ENCODE assay signal across 18 cellular contexts in the genomic region with DNA sequence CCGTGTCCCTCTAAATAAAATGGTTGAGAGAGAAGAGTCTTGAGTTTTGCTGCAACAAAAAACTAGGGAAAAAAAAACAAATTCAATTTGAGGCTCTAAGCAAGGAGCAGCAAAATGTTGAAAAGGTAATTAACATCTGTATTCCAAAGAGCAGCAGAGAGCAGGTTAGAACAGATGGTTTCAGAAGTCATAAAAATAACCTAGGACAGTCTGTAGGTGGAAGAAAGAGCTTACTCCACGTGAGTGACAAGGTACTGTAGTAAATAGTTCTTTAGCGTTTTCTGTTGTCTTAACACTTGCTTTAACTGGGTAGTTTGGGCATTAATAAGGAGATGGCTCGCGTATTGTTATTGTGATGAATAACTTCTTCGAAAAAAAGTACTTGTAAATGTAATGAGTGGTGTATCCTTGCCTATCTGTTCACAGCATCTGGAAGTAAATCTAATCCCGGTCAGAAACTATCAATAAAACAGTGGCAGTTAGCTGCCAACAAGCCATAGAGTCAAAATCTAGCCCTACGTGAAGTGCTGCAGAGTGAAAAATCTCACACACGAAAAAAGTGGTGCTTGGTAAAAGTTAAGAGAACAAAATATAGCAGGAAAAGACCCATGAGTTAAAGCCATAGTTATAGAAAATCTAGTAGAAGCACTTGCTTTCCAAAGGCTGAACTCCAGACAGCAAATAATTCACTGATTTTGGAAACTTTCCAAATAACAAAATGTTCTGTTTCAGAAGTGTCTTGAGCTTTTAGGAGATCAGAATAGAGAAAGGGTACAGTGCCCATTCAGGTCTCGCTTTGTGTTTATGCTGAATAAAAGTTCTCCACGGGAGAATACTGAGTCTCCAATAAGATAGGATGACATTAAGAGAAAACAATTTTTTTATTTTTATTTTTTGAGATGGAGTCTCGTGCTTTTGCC. TPM values are rescaled to one million over a fixed set of nuclear protein-coding genes. Genes with fewer than 3 reads are reported as not detected.
DNase-seq lines count a peak whose midpoint lies in the region; ATAC-seq and TF ChIP-seq lines count a peak whose summit lies in the region.
"Had no signal": no experiment of that assay in that cellular context is flagged by ENCODE, and none has a peak within 500 bp of the region (broad histone marks: within the 10 kb centered on the region; RNA-seq: fewer than 3 reads in every experiment).

No MANE protein-coding gene starts in this region.

- TF ChIP-seq EP300 in gastroesophageal sphincter (IDR thresholded peaks at IDR 0.05), result no peak

- ATAC-seq in gastroesophageal sphincter (no peak), aorta (ENCODE audit: low FRiP score) (no peak)
- ATAC-seq in effector memory CD8-positive, alpha-beta T cell (replicated peaks), result no peak
- ATAC-seq: right lobe of liver, T-helper 17 cell had no signal

- no peaks in the 10 kb centered on the region for H3K36me3 Mint-ChIP-seq in effector memory CD8-positive, alpha-beta T cell (ENCODE audit: insufficient read depth)

- TF ChIP-seq CTCF in HEK293 (tag by site-specific recombination; IDR thresholded peaks at IDR 0.05) (no peak), gastroesophageal sphincter (IDR thresholded peaks at IDR 0.05) (no peak)

- H3K27me3 Mint-ChIP-seq in effector memory CD8-positive, alpha-beta T cell, result peaks cover 4 to 26% of the 10 kb centered on the region in 2 donors

- H3K27me3 ChIP-seq in gastroesophageal sphincter (no peaks in the 10 kb centered on the region), aorta (ENCODE audit: control insufficient read depth in 1 of 2, insufficient read depth in 2 of 2, low read length in 1 of 2) (no peaks in the 10 kb centered on the region)
- H3K27me3 ChIP-seq: BE2C, brain microvascular endothelial cell, right lobe of liver had no signal

- H3K4me1 ChIP-seq in HEK293 (ENCODE audit: control insufficient read depth, insufficient read depth, low read length) (peaks cover 28% of the 10 kb centered on the region), gastroesophageal sphincter (peaks cover 0 to 50% (median 13%) of the 10 kb centered on the region in 3 donors), aorta (ENCODE audit: control insufficient read depth in 1 of 2, insufficient read depth in 2 of 2, low read length in 2 of 2) (peaks cover 0 to 6% of the 10 kb centered on the region in 2 donors)
- H3K4me1 ChIP-seq: BE2C had no signal

- H3K27ac ChIP-seq in HEK293 (ENCODE audit: extremely low read depth, low read depth, low read length) (no peak overlapping the region; the same call in 1 of the 2 replicates), gastroesophageal sphincter (peak overlapping the region in 3 of 4 donors; percentile 14 to 67 (median 45)), aorta (ENCODE audit: low read depth in 1 of 2, low read length in 2 of 2) (no peak overlapping the region)
- H3K27ac ChIP-seq: brain microvascular endothelial cell, KMS-11, lower lobe of right lung, right lobe of liver had no signal

- no peaks in the 10 kb centered on the region for H3K36me3 ChIP-seq in HEK293 (ENCODE audit: control insufficient read depth in 2 of 2, insufficient read depth in 1 of 2, low read length in 2 of 2)
- H3K36me3 ChIP-seq in gastroesophageal sphincter, result no peaks in the 10 kb centered on the region
- no peaks in the 10 kb centered on the region for H3K36me3 ChIP-seq in aorta (ENCODE audit: control insufficient read depth in 1 of 2, insufficient read depth in 2 of 2, low read length in 1 of 2)
- H3K36me3 ChIP-seq: BE2C, brain microvascular endothelial cell, lower lobe of right lung, right lobe of liver had no signal

- intact Hi-C loops in aorta (cut with DNase I), result no loop called here

- no peak overlapping the region for H3K4me3 Mint-ChIP-seq in effector memory CD8-positive, alpha-beta T cell
- H3K4me3 Mint-ChIP-seq: neural crest cell, T-helper 17 cell had no signal

- 34 to 41% methylated on average over 11 to 12 of the region's 12 CpGs for WGBS in gastroesophageal sphincter (ENCODE audit: low coverage in 1 of 2), 2 donors
- 25 to 27% methylated on average over 12 of the region's 12 CpGs for WGBS in aorta, 2 donors

- no peak for TF ChIP-seq POLR2A in gastroesophageal sphincter (IDR thresholded peaks at IDR 0.05)

- no peaks in the 10 kb centered on the region for H3K9me3 ChIP-seq in HEK293 (ENCODE audit: control insufficient read depth, insufficient read depth, low read depth, low read length)
- H3K9me3 ChIP-seq in gastroesophageal sphincter, result no peaks in the 10 kb centered on the region
- H3K9me3 ChIP-seq in aorta (ENCODE audit: control insufficient read depth, low read length), result no peaks in the 10 kb centered on the region
- H3K9me3 ChIP-seq: BE2C, lower lobe of right lung, right lobe of liver had no signal

- H3K9me3 Mint-ChIP-seq in effector memory CD8-positive, alpha-beta T cell, result no peaks in the 10 kb centered on the region
- H3K9me3 Mint-ChIP-seq: neural crest cell had no signal

- H3K4me3 ChIP-seq in HEK293 (ENCODE audit: low read depth, low read length), result no peak overlapping the region
- no peak overlapping the region for H3K4me3 ChIP-seq in gastroesophageal sphincter
- H3K4me3 ChIP-seq in aorta (ENCODE audit: low read length in 2 of 2), result no peak overlapping the region
- H3K4me3 ChIP-seq: lower lobe of right lung, right lobe of liver had no signal

- DNase-seq in NCI-H82 treated with DMSO at 0.1 percent for 48 hours (lab: John Stamatoyannopoulos, UW; ENCODE audit: unreplicated experiment), result peak; percentile 18
- peak; percentile 35 for DNase-seq in renal cortical epithelial cell (ENCODE audit: low read depth)
- DNase-seq in effector memory CD8-positive, alpha-beta T cell, result no peak
- no peak for DNase-seq in central memory CD4-positive, alpha-beta T cell
- DNase-seq in aorta, result no peak
- DNase-seq: activated gamma-delta T cell; BE2C; brain microvascular endothelial cell; lower lobe of right lung; NCI-H1436 treated with DMSO at 0.1 percent for 48 hours; NCI-H774; right lobe of liver; stimulated activated CD4-positive, alpha-beta T cell treated with anti-CD3 and anti-CD28 coated beads, Interleukin-2, amount 100 ng/mL, for 48 hours; T-helper 17 cell had no signal

- H3K4me1 Mint-ChIP-seq in effector memory CD8-positive, alpha-beta T cell (ENCODE audit: low read depth in 2 of 2), result no peaks in the 10 kb centered on the region
- H3K4me1 Mint-ChIP-seq: T-helper 17 cell had no signal

- POLR2A ChIA-PET in HEK293 (lab: Yijun Ruan, JAX), result interaction anchor here (0.6 kb wide), 1 partner anchor 45 kb away, joined by 5 read pairs; no protein-coding TSS in a partner anchor

- CTCF ChIA-PET in HEK293 (lab: Yijun Ruan, JAX), result interaction anchor here (0.6 kb wide), 1 partner anchor 107 kb away, joined by 3 read pairs; no protein-coding TSS in a partner anchor

- no peak overlapping the region for H3K27ac Mint-ChIP-seq in effector memory CD8-positive, alpha-beta T cell
- H3K27ac Mint-ChIP-seq: T-helper 17 cell had no signal

TF ChIP-seq in HEK293, 187 proteins besides CTCF, POLR2A, EP300 and RAD21 (continues in another document):
- peak; percentile 66 for TF ChIP-seq FEZF1 (tag by site-specific recombination; IDR thresholded peaks at IDR 0.05)
- 0 out of 2 replicates have a peak, but pooled peaks have one; percentile 28 for TF ChIP-seq ZNF660 (tag by site-specific recombination; IDR thresholded peaks at IDR 0.05)
- TF ChIP-seq, protein P1, sequence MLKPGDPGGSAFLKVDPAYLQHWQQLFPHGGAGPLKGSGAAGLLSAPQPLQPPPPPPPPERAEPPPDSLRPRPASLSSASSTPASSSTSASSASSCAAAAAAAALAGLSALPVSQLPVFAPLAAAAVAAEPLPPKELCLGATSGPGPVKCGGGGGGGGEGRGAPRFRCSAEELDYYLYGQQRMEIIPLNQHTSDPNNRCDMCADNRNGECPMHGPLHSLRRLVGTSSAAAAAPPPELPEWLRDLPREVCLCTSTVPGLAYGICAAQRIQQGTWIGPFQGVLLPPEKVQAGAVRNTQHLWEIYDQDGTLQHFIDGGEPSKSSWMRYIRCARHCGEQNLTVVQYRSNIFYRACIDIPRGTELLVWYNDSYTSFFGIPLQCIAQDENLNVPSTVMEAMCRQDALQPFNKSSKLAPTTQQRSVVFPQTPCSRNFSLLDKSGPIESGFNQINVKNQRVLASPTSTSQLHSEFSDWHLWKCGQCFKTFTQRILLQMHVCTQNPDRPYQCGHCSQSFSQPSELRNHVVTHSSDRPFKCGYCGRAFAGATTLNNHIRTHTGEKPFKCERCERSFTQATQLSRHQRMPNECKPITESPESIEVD (tag by site-specific recombination; IDR thresholded peaks at IDR 0.05), result peak; percentile 94
- TF ChIP-seq OSR2 (tag by site-specific recombination; IDR thresholded peaks at IDR 0.05), result peak; percentile 57; the same call in 1 of the 2 replicates
- TF ChIP-seq ZIC2 (tag by site-specific recombination; IDR thresholded peaks at IDR 0.05), result no peak
- peak; percentile 38; the same call in 1 of the 2 replicates for TF ChIP-seq ZNF335 (tag by site-specific recombination; conservative IDR thresholded peaks at IDR 0.05)
- 0 out of 2 replicates have a peak, but pooled peaks have one; percentile 10 for TF ChIP-seq ZFHX2 (tag by site-specific recombination; conservative IDR thresholded peaks at IDR 0.05)
- TF ChIP-seq ZNF10 (tag by site-specific recombination; IDR thresholded peaks at IDR 0.05), result 0 out of 2 replicates have a peak, but pooled peaks have one; percentile 11
- no peak for TF ChIP-seq ZBTB20 (tag by site-specific recombination; IDR thresholded peaks at IDR 0.05)

RNA-seq across cellular contexts. Expression of a gene that starts 49.3 kb away (rescaled TPM):
- total RNA-seq in gastroesophageal sphincter (100 to 1,000 TPM; 101 to 127 (median 115) TPM), renal cortical epithelial cell (154 and 189 TPM in 2 replicates), aorta (10 to 100 TPM; 27.7 to 33.0 TPM)
- 10 to 100 TPM in 1 of 2 donors, 1 to 10 TPM in 1; 6.4 to 29.7 TPM for polyA plus RNA-seq in aorta

Comparison
In these comparisons a context has a peak if more than half of its experiments do, and no peak if none do; other contexts are left out.
1. H3K27ac ChIP-seq: peak in gastroesophageal sphincter (3 of 4); none in HEK293 (single experiment) and aorta (0 of 2).
2. DNase-seq: peak in NCI-H82 treated with DMSO at 0.1 percent for 48 hours (single experiment) and renal cortical epithelial cell (single experiment); none in effector memory CD8-positive, alpha-beta T cell (0 of 3), central memory CD4-positive, alpha-beta T cell (single experiment) and aorta (0 of 2).